ENCODE assay signal across 21 cellular contexts in the genomic region with DNA sequence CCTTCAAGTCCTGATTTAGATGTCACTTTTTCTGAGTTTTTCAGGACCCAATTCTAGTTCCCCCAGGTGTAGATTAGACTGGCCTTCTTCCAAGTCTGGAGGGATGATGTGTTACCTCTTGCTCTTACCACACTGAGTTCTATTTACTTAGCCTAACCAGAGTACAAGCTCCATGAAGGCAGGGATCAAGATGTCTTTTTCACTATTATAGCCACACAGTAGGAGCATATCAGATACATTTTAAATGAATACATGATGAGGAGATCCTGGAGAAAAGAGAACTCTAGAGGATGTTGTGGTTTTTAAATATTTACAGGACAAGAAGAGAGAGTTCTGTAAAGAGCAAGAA. TPM values are rescaled to one million over a fixed set of nuclear protein-coding genes. Genes with fewer than 3 reads are reported as not detected.
DNase-seq lines count a peak whose midpoint lies in the region; ATAC-seq and TF ChIP-seq lines count a peak whose summit lies in the region.
"Had no signal": no experiment of that assay in that cellular context is flagged by ENCODE, and none has a peak within 500 bp of the region (broad histone marks: within the 10 kb centered on the region; RNA-seq: fewer than 3 reads in every experiment).

No MANE protein-coding gene starts in this region.

- CTCF ChIA-PET in mammary epithelial cell (lab: Charles Lee; ENCODE audit: low non-redundant PET), result no interaction called here

- H3K4me3 ChIP-seq in breast epithelium (no peak overlapping the region), mammary epithelial cell (replicated peaks in 1 of 3; ENCODE audit: insufficient read depth in 1 of 3, low read depth in 2 of 3, low read length in 3 of 3) (no peak overlapping the region), adrenal gland (no peak overlapping the region), muscle layer of duodenum (ENCODE audit: low read depth in 1 of 2, low read length in 2 of 2) (no peak overlapping the region), dorsolateral prefrontal cortex (no peak overlapping the region), gastrocnemius medialis (no peak overlapping the region)
- H3K4me3 ChIP-seq: BLaER1 treated with 17β-estradiol and CSF1 and Interleukin-3, amounts not matched to agents 10 nM and 100 nM had no signal

- in situ Hi-C loops in mammary epithelial cell (cut with MboI; ENCODE audit: low sequenced_read_pairs in 2 of 2), result no loop called here
- in situ Hi-C loops in gastrocnemius medialis (cut with MboI; ENCODE audit: low sequenced_read_pairs in 4 of 4), result no loop called here

- H3K4me1 ChIP-seq in breast epithelium, result no peaks in the 10 kb centered on the region
- H3K4me1 ChIP-seq in mammary epithelial cell (ENCODE audit: insufficient read depth, low read length), result no peaks in the 10 kb centered on the region
- H3K4me1 ChIP-seq in adrenal gland (replicated peaks in 1 of 2), result peaks cover 8 to 24% of the 10 kb centered on the region in 2 donors
- no peaks in the 10 kb centered on the region for H3K4me1 ChIP-seq in muscle layer of duodenum (ENCODE audit: control insufficient read depth in 1 of 2, insufficient read depth in 2 of 2, low read length in 2 of 2)
- H3K4me1 ChIP-seq in gastrocnemius medialis, result no peaks in the 10 kb centered on the region

- peaks cover 0 to 2% (median 0%) of the 10 kb centered on the region in 3 donors for H3K27me3 Mint-ChIP-seq in immature natural killer cell (ENCODE audit: low read depth in 3 of 3)

- peak overlapping the region in 3 of 6 donors; percentile 4 to 13 (median 6) for H3K27ac Mint-ChIP-seq in immature natural killer cell

- no peaks in the 10 kb centered on the region for H3K79me2 ChIP-seq in mammary epithelial cell (ENCODE audit: insufficient read depth, low read length)

- dilution Hi-C loops in mammary epithelial cell (cut with HindIII; ENCODE audit: low sequenced_read_pairs), result no loop called here

- intact Hi-C loops in breast epithelium (cut with DNase I; ENCODE audit: low total_unique reads) (no loop called here), mammary epithelial cell (cut with micrococcal nuclease) (no loop called here), adrenal gland (cut with DNase I) (no loop called here), dorsolateral prefrontal cortex (cut with DNase I) (no loop called here), gastrocnemius medialis (cut with DNase I; ENCODE audit: low total_unique reads) (no loop called here)

- H4K20me1 ChIP-seq in mammary epithelial cell (ENCODE audit: insufficient read depth, low read length), result no peaks in the 10 kb centered on the region

- TF ChIP-seq POLR2A in breast epithelium (IDR thresholded peaks at IDR 0.05) (no peak), adrenal gland (IDR thresholded peaks at IDR 0.05) (no peak), gastrocnemius medialis (IDR thresholded peaks at IDR 0.05) (no peak)

- H3K27me3 ChIP-seq in breast epithelium (no peaks in the 10 kb centered on the region), mammary epithelial cell (ENCODE audit: insufficient read depth, low read length) (no peaks in the 10 kb centered on the region), adrenal gland (no peaks in the 10 kb centered on the region), muscle layer of duodenum (ENCODE audit: low read depth, low read length) (no peaks in the 10 kb centered on the region), dorsolateral prefrontal cortex (no peaks in the 10 kb centered on the region), gastrocnemius medialis (no peaks in the 10 kb centered on the region)
- H3K27me3 ChIP-seq: BLaER1 treated with 17β-estradiol and CSF1 and Interleukin-3, amounts not matched to agents 10 nM and 100 nM had no signal

- BruUV-seq in mammary epithelial cell (replicated peaks; lab: Mats Ljungman, UMichigan), result no TSS peak

- DNase-seq in breast epithelium (ENCODE audit: low spot score in 2 of 2), result no peak
- DNase-seq in mammary epithelial cell, result no peak
- no peak for DNase-seq in adrenal gland
- no peak for DNase-seq in 8988T
- no peak for DNase-seq in dorsolateral prefrontal cortex
- DNase-seq in gastrocnemius medialis, result no peak
- DNase-seq in immature natural killer cell, result no peak
- DNase-seq: DMS 273 treated with DMSO at 0.1 percent for 48 hours; GDM1; GOT3; KBM-7; NCI-H1436; NCI-H2029; NCI-H2171; NCI-H446; NCI-H69; NK-92 treated with Interleukin-12 subunit alpha and Interleukin-12 subunit beta, amount 100 ng/mL, for 24 hours; RPMI8226; SIG-M5 had no signal

- no peak overlapping the region for H2AFZ ChIP-seq in mammary epithelial cell (ENCODE audit: low read depth, low read length)

- TF ChIP-seq CTCF in breast epithelium (IDR thresholded peaks at IDR 0.05), result no peak
- no peak for TF ChIP-seq CTCF in mammary epithelial cell (conservative IDR thresholded peaks at IDR 0.05 in 1 of 2, IDR thresholded peaks at IDR 0.05 in 1 of 2; ENCODE audit: extremely low read depth in 1 of 2, insufficient read depth in 1 of 2, low read depth in 1 of 2, low read length in 2 of 2)
- no peak for TF ChIP-seq CTCF in adrenal gland (IDR thresholded peaks at IDR 0.05)
- TF ChIP-seq CTCF in dorsolateral prefrontal cortex (IDR thresholded peaks at IDR 0.05 in 54 of 56, conservative IDR thresholded peaks at IDR 0.05 in 2 of 56; ENCODE audit: low read depth in 1 of 56, partially characterized antibody in 56 of 56), result no peak
- TF ChIP-seq CTCF in gastrocnemius medialis (IDR thresholded peaks at IDR 0.05 in 4 of 5, conservative IDR thresholded peaks at IDR 0.05 in 1 of 5), result no peak

- H3K4me1 Mint-ChIP-seq in immature natural killer cell, result peaks cover 4 to 10% of the 10 kb centered on the region in 2 donors

- H3K4me3 Mint-ChIP-seq in immature natural killer cell, result no peak overlapping the region

- H3K36me3 ChIP-seq in breast epithelium (peaks cover 4% of the 10 kb centered on the region), mammary epithelial cell (ENCODE audit: insufficient read depth, low read length) (peaks cover 31% of the 10 kb centered on the region), adrenal gland (replicated peaks in 1 of 2) (peaks cover 0 to 67% of the 10 kb centered on the region in 2 donors), muscle layer of duodenum (ENCODE audit: control insufficient read depth in 1 of 2, insufficient read depth in 2 of 2, low read length in 2 of 2) (peaks cover 65 to 66% of the 10 kb centered on the region in 2 donors), gastrocnemius medialis (peaks cover 0 to 31% of the 10 kb centered on the region in 2 donors)

- no peaks in the 10 kb centered on the region for H3K9me3 Mint-ChIP-seq in immature natural killer cell

- H3K36me3 Mint-ChIP-seq in immature natural killer cell, result peaks cover 58 to 71% (median 70%) of the 10 kb centered on the region in 3 donors

- H3K9ac ChIP-seq in mammary epithelial cell (ENCODE audit: insufficient read depth, low read length), result no peak overlapping the region
- H3K9ac ChIP-seq: BLaER1 treated with 17β-estradiol and CSF1 and Interleukin-3, amounts not matched to agents 10 nM and 100 nM had no signal

- H3K27ac ChIP-seq in breast epithelium, result peak overlapping the region; percentile 2 to 27
- H3K27ac ChIP-seq in mammary epithelial cell (ENCODE audit: insufficient read depth, low read depth, low read length), result no peak overlapping the region
- peak overlapping the region in 3 of 5 donors; percentile 40 to 62 (median 45) for H3K27ac ChIP-seq in adrenal gland
- H3K27ac ChIP-seq in muscle layer of duodenum (ENCODE audit: low read length), result peak overlapping the region; percentile 21
- H3K27ac ChIP-seq in dorsolateral prefrontal cortex, result peak overlapping the region in 1 of 59 donors; percentile 36
- no peak overlapping the region for H3K27ac ChIP-seq in gastrocnemius medialis
- H3K27ac ChIP-seq: BLaER1 treated with 17β-estradiol and CSF1 and Interleukin-3, amounts not matched to agents 10 nM and 100 nM had no signal

- no peaks in the 10 kb centered on the region for H3K9me3 ChIP-seq in breast epithelium
- no peaks in the 10 kb centered on the region for H3K9me3 ChIP-seq in mammary epithelial cell (replicated peaks; ENCODE audit: insufficient read depth, low read length)
- H3K9me3 ChIP-seq in adrenal gland (replicated peaks in 1 of 3), result no peaks in the 10 kb centered on the region
- no peaks in the 10 kb centered on the region for H3K9me3 ChIP-seq in muscle layer of duodenum (ENCODE audit: control insufficient read depth in 1 of 2, low read length in 2 of 2)
- no peaks in the 10 kb centered on the region for H3K9me3 ChIP-seq in gastrocnemius medialis

- H3K4me2 ChIP-seq in mammary epithelial cell (ENCODE audit: insufficient read depth, low read depth, low read length), result no peak overlapping the region

- ATAC-seq in gastrocnemius medialis, result no peak

RNA-seq across cellular contexts. Expression of a gene that starts 30.3 kb away (rescaled TPM):
- total RNA-seq in breast epithelium (10 to 100 TPM; 16.2 to 52.0 (median 38.3) TPM), mammary epithelial cell (10 to 100 TPM; 35.0 to 51.7 TPM), adrenal gland (10 to 100 TPM; 21.5 to 37.5 (median 33.3) TPM), dorsolateral prefrontal cortex (10 to 100 TPM in 114 of 120 experiments, 1 to 10 TPM in 6; 7.2 to 27.9 (median 14.7) TPM), gastrocnemius medialis (1 to 10 TPM; 2.6 to 5.0 (median 3.1) TPM)
- polyA plus RNA-seq in mammary epithelial cell (10.8 TPM), adrenal gland (10 to 100 TPM in 2 of 3 donors, 1 to 10 TPM in 1; 8.9 to 28.3 (median 13.5) TPM), immature natural killer cell (1 to 10 TPM; 3.0 to 8.5 (median 5.2) TPM)
- polyA minus RNA-seq in mammary epithelial cell, result 22.3 TPM

RNA-seq across cellular contexts. Expression of a gene that starts 52.8 kb away (rescaled TPM):
- total RNA-seq in breast epithelium (10 to 100 TPM in 2 of 3 donors, 1 to 10 TPM in 1; 9.2 to 15.7 (median 11.0) TPM), mammary epithelial cell (1 to 10 TPM in 1 of 2 donors, under 1 TPM in 1; 0.21 to 1.5 TPM), adrenal gland (10 to 100 TPM in 2 of 8 donors, 1 to 10 TPM in 6; 5.6 to 12.6 (median 9.4) TPM), dorsolateral prefrontal cortex (10 to 100 TPM in 96 of 120 experiments, 1 to 10 TPM in 24; 2.2 to 43.2 (median 13.9) TPM), gastrocnemius medialis (1 to 10 TPM in 1 of 4 donors, under 1 TPM in 3; 0.41 to 3.3 (median 0.54) TPM)
- polyA plus RNA-seq in mammary epithelial cell (0.18 TPM), adrenal gland (1 to 10 TPM in 2 of 3 donors, under 1 TPM in 1; 0.95 to 2.2 (median 2.1) TPM), immature natural killer cell (not detected)
- not detected for polyA minus RNA-seq in mammary epithelial cell

Comparison
In these comparisons a context has a peak if more than half of its experiments do, and no peak if none do; other contexts are left out.
1. H3K27ac ChIP-seq: peak in breast epithelium (2 of 2), adrenal gland (3 of 5) and muscle layer of duodenum (single experiment); none in mammary epithelial cell (single experiment) and gastrocnemius medialis (0 of 4).